34 cellular contexts compared by ENCODE assay signal in the genomic region with DNA sequence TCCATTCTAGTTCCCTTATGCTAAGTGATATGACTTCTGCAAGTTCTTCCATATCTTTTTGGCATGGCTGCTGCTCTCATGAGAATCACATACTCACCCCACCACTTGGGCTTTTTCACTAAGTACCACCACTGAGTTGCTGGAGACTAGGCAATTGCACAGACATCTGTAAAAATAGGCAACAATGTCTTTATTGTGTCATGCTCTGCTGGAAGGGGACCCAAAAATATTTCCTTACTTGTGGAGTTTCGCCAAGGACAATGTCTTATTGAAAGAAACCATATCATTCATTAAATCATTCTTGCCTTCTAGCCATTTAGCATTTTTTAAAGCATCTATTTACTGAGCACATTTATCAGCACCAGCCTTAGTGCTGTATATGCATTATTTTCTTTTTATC. TPM values are rescaled to one million over a fixed set of nuclear protein-coding genes. Genes with fewer than 3 reads are reported as not detected.
"Had no signal": no experiment of that assay in that cellular context is flagged by ENCODE, and none has a peak within 500 bp of the region (broad histone marks: within the 10 kb centered on the region; RNA-seq: fewer than 3 reads in every experiment).

No MANE protein-coding gene starts in this region.

- H3K9me3 ChIP-seq: adrenal gland had no signal

- DNase-seq: activated B cell treated with CpG ODN at 0.5 μM for 24 hours; activated CD4-positive, alpha-beta memory T cell treated with anti-CD3 and anti-CD28 coated beads for 36 hours; activated CD4-positive, alpha-beta T cell treated with anti-CD3 and anti-CD28 coated beads for 4 hours; activated CD4-positive, alpha-beta T cell treated with anti-CD3 and anti-CD28 coated beads, Interleukin-2, amount 10 ng/mL, durations not matched to agents 24 days and 14 days; activated CD4-positive, alpha-beta T cell treated with anti-CD3 and anti-CD28 coated beads, Interleukin-2, amount 50 U/mL, for 1 hour; activated CD4-positive, alpha-beta T cell treated with anti-CD3 and anti-CD28 coated beads, Interleukin-2, amount 50 U/mL, for 4 hours; activated CD4-positive, CD25-positive, alpha-beta regulatory T cell treated with anti-CD3 and anti-CD28 coated beads, Interleukin-2, amount 50 U/mL, for 72 hours; activated CD8-positive, alpha-beta memory T cell treated with anti-CD3 and anti-CD28 coated beads, Interleukin-2, amount 50 U/mL, for 4 hours; activated CD8-positive, alpha-beta T cell treated with anti-CD3 and anti-CD28 coated beads for 36 hours; activated effector memory CD4-positive, alpha-beta T cell treated with anti-CD3 and anti-CD28 coated beads, Interleukin-2, amount 50 U/mL, for 16 hours; activated gamma-delta T cell treated with Interleukin-2 at 50 U/mL for 16 hours; activated naive CD4-positive, alpha-beta T cell; activated naive CD4-positive, alpha-beta T cell treated with anti-CD3 and anti-CD28 coated beads for 36 hours; activated naive CD4-positive, alpha-beta T cell treated with anti-CD3 and anti-CD28 coated beads, Interleukin-2, amount 50 U/mL, for 16 hours; activated naive CD8-positive, alpha-beta T cell treated with anti-CD3 and anti-CD28 coated beads for 36 hours; activated T-cell treated with anti-CD3 and anti-CD28 coated beads for 4 hours; activated T-cell treated with anti-CD3 and anti-CD28 coated beads, Interleukin-2, amount 50 U/mL, for 1 hour; activated T-cell treated with anti-CD3 and anti-CD28 coated beads, Interleukin-2, amount 50 U/mL, for 4 hours; activated T-cell treated with anti-CD3 and anti-CD28 coated beads, Interleukin-2, amount 50 U/mL, for 72 hours; adrenal gland; amniotic stem cell; aorta; central memory CD4-positive, alpha-beta T cell; T-helper 1 cell; T-helper 2 cell; T-helper 9 cell had no signal

- FAIRE-seq: astrocyte, TTC549 had no signal

- ATAC-seq: activated CD8-positive, alpha-beta T cell treated with anti-CD3 and anti-CD28 coated beads for 36 hours; activated naive CD4-positive, alpha-beta T cell treated with anti-CD3 and anti-CD28 coated beads, Interleukin-2, amount 50 U/mL, for 72 hours; activated T-cell treated with anti-CD3 and anti-CD28 coated beads, Interleukin-2, amount 50 U/mL, for 4 hours; activated T-cell treated with anti-CD3 and anti-CD28 coated beads, Interleukin-2, amount 50 U/mL, for 72 hours; activated T-helper 17 cell treated with anti-CD3 and anti-CD28 coated beads, Interleukin-2, amount 50 U/mL, for 72 hours had no signal

- H3K27ac ChIP-seq: adrenal gland had no signal

- H3K4me1 ChIP-seq: adrenal gland had no signal

- H3K4me3 ChIP-seq: adrenal gland had no signal

- H3K36me3 ChIP-seq: adrenal gland had no signal

- H3K27me3 ChIP-seq: adrenal gland had no signal

RNA-seq across cellular contexts. Expression of gene ASZ1, which starts 17.4 kb away (rescaled TPM):
- total RNA-seq: activated B cell treated with CpG ODN at 0.5 μM for 24 hours; activated CD4-positive, alpha-beta memory T cell treated with anti-CD3 and anti-CD28 coated beads for 36 hours; activated CD4-positive, alpha-beta T cell treated with anti-CD3 and anti-CD28 coated beads, Interleukin-2, amount 10 ng/mL, durations not matched to agents 24 days and 14 days; activated CD8-positive, alpha-beta memory T cell treated with anti-CD3 and anti-CD28 coated beads for 36 hours; activated CD8-positive, alpha-beta T cell treated with anti-CD3 and anti-CD28 coated beads for 36 hours; activated naive CD4-positive, alpha-beta T cell treated with anti-CD3 and anti-CD28 coated beads for 36 hours; activated naive CD4-positive, alpha-beta T cell treated with anti-CD3 and anti-CD28 coated beads, Interleukin-2, amount 50 U/mL, for 72 hours; activated naive CD8-positive, alpha-beta T cell treated with anti-CD3 and anti-CD28 coated beads for 36 hours; activated T-cell treated with anti-CD3 and anti-CD28 coated beads, Interleukin-2, amount 50 U/mL, for 4 hours; activated T-cell treated with anti-CD3 and anti-CD28 coated beads, Interleukin-2, amount 50 U/mL, for 72 hours; activated T-helper 1 cell treated with anti-CD3 and anti-CD28 coated beads, Interleukin-12 subunit alpha, Interleukin-12 subunit beta, Interleukin-2, Interleukin-4 antibody, amounts not matched to agents 30 ng/mL and 10 ng/mL and 1 ng/mL, durations not matched to agents 14 hours and 24 hours and 36 hours; activated T-helper 17 cell treated with anti-CD3 and anti-CD28 coated beads, Interleukin-2, amount 50 U/mL, for 72 hours; adrenal gland; aorta; astrocyte; cardiac septum; cerebellum had no signal
- polyA plus RNA-seq: adrenal gland, aorta had no signal

RNA-seq across cellular contexts. Expression of gene CFTR, which starts 35.2 kb away (rescaled TPM):
- total RNA-seq: activated B cell treated with CpG ODN at 0.5 μM for 24 hours; activated CD4-positive, alpha-beta memory T cell treated with anti-CD3 and anti-CD28 coated beads for 36 hours; activated CD4-positive, alpha-beta T cell treated with anti-CD3 and anti-CD28 coated beads, Interleukin-2, amount 10 ng/mL, durations not matched to agents 24 days and 14 days; activated CD8-positive, alpha-beta memory T cell treated with anti-CD3 and anti-CD28 coated beads for 36 hours; activated CD8-positive, alpha-beta T cell treated with anti-CD3 and anti-CD28 coated beads for 36 hours; activated naive CD4-positive, alpha-beta T cell treated with anti-CD3 and anti-CD28 coated beads for 36 hours; activated naive CD4-positive, alpha-beta T cell treated with anti-CD3 and anti-CD28 coated beads, Interleukin-2, amount 50 U/mL, for 72 hours; activated naive CD8-positive, alpha-beta T cell treated with anti-CD3 and anti-CD28 coated beads for 36 hours; activated T-cell treated with anti-CD3 and anti-CD28 coated beads, Interleukin-2, amount 50 U/mL, for 72 hours; activated T-helper 1 cell treated with anti-CD3 and anti-CD28 coated beads, Interleukin-12 subunit alpha, Interleukin-12 subunit beta, Interleukin-2, Interleukin-4 antibody, amounts not matched to agents 30 ng/mL and 10 ng/mL and 1 ng/mL, durations not matched to agents 14 hours and 24 hours and 36 hours; activated T-helper 17 cell treated with anti-CD3 and anti-CD28 coated beads, Interleukin-2, amount 50 U/mL, for 72 hours had no signal
